In genomic region chr4:143215873-143216272, GRCh38 we compare ENCODE assay signal across 19 cellular contexts. TPM values are rescaled to one million over a fixed set of nuclear protein-coding genes. Genes with fewer than 3 reads are reported as not detected.
A peak's percentile ranks its signal among the peaks of the same experiment; 100 is the strongest.
DNase-seq lines count a peak whose midpoint lies in the region; ATAC-seq, FAIRE-seq and TF ChIP-seq lines count a peak whose summit lies in the region.
"Had no signal": no experiment of that assay in that cellular context is flagged by ENCODE, and none has a peak within 500 bp of the region (broad histone marks: within the 10 kb centered on the region; RNA-seq: fewer than 3 reads in every experiment).

No MANE protein-coding gene starts in this region.

- FAIRE-seq in pancreas (lab: Jason Lieb, UNC), result peak; percentile 65

- no peak overlapping the region for H3K4me3 Mint-ChIP-seq in CD4-positive, alpha-beta memory T cell
- H3K4me3 Mint-ChIP-seq: CD4-positive, alpha-beta T cell had no signal

- ATAC-seq in Right ventricle myocardium superior (ENCODE audit: poor library complexity) (peak; percentile 59), pancreas (peak in 2 of 4 donors; percentile 53 to 75)

- no peaks in the 10 kb centered on the region for H3K9me3 Mint-ChIP-seq in CD4-positive, alpha-beta memory T cell
- H3K9me3 Mint-ChIP-seq: CD4-positive, alpha-beta T cell had no signal

- no peak for TF ChIP-seq CTCF in fibroblast of pulmonary artery (IDR thresholded peaks at IDR 0.05; ENCODE audit: low read length, missing control alignments)
- TF ChIP-seq CTCF in pancreas (IDR thresholded peaks at IDR 0.05), result no peak
- no peak for TF ChIP-seq CTCF in foreskin fibroblast (IDR thresholded peaks at IDR 0.05; ENCODE audit: low read depth, low read length)

- POLR2A ChIA-PET in CD4-positive, alpha-beta memory T cell (lab: Charles Lee; ENCODE audit: partially characterized antibody), result no interaction called here

- no peaks in the 10 kb centered on the region for H3K4me1 ChIP-seq in pancreas
- H3K4me1 ChIP-seq in CD4-positive, alpha-beta memory T cell (ENCODE audit: insufficient read depth, low read length), result no peaks in the 10 kb centered on the region
- H3K4me1 ChIP-seq: BE2C, HAP-1 had no signal

- H3K27me3 ChIP-seq in pancreas, result no peaks in the 10 kb centered on the region
- no peaks in the 10 kb centered on the region for H3K27me3 ChIP-seq in CD4-positive, alpha-beta memory T cell (ENCODE audit: insufficient read depth, low read length)
- H3K27me3 ChIP-seq: BE2C had no signal

- H3K36me3 ChIP-seq in pancreas, result peaks cover 0 to 26% (median 8%) of the 10 kb centered on the region in 3 donors
- peaks cover 29% of the 10 kb centered on the region for H3K36me3 ChIP-seq in CD4-positive, alpha-beta memory T cell (ENCODE audit: insufficient read depth, low read length)

- peaks cover 2 to 18% (median 12%) of the 10 kb centered on the region in 4 donors for H3K4me1 Mint-ChIP-seq in CD4-positive, alpha-beta memory T cell

- H3K36me3 Mint-ChIP-seq in CD4-positive, alpha-beta memory T cell, result peaks cover 29 to 58% of the 10 kb centered on the region in 2 donors

- no peaks in the 10 kb centered on the region for H3K9me3 ChIP-seq in pancreas
- no peaks in the 10 kb centered on the region for H3K9me3 ChIP-seq in CD4-positive, alpha-beta memory T cell (ENCODE audit: control insufficient read depth in 1 of 2, low read length in 2 of 2)
- H3K9me3 ChIP-seq: BE2C, HAP-1 had no signal

- H3K27ac ChIP-seq in pancreas, result no peak overlapping the region
- no peak overlapping the region for H3K27ac ChIP-seq in CD4-positive, alpha-beta memory T cell (ENCODE audit: low read depth, low read length)
- H3K27ac ChIP-seq: RWPE1 had no signal

- H3K4me3 ChIP-seq in fibroblast of pulmonary artery (replicated peaks; ENCODE audit: low read depth, low read length) (no peak overlapping the region), pancreas (no peak overlapping the region), foreskin fibroblast (ENCODE audit: low read depth in 1 of 2, low read length in 2 of 2) (no peak overlapping the region)
- H3K4me3 ChIP-seq in CD4-positive, alpha-beta memory T cell (ENCODE audit: low read length in 2 of 2), result no peak overlapping the region
- H3K4me3 ChIP-seq: HAP-1 had no signal

- 82 to 91% methylated on average over 1 of the region's 1 CpG for WGBS in pancreas, 2 donors

- CTCF ChIA-PET in CD4-positive, alpha-beta memory T cell (lab: Charles Lee; ENCODE audit: partially characterized antibody), result no interaction called here

- H3K27me3 Mint-ChIP-seq in CD4-positive, alpha-beta memory T cell, result no peaks in the 10 kb centered on the region
- H3K27me3 Mint-ChIP-seq: CD4-positive, alpha-beta T cell had no signal

- no peak overlapping the region for H3K27ac Mint-ChIP-seq in CD4-positive, alpha-beta memory T cell
- H3K27ac Mint-ChIP-seq: CD4-positive, alpha-beta T cell had no signal

- intact Hi-C loops in Right ventricle myocardium superior (cut with DNase I), result no loop called here
- intact Hi-C loops in cardiac septum (cut with DNase I), result no loop called here
- intact Hi-C loops in pancreas (cut with DNase I), result no loop called here
- intact Hi-C loops in CD4-positive, alpha-beta memory T cell (cut with micrococcal nuclease), result no loop called here

- DNase-seq in Right ventricle myocardium superior, result no peak
- no peak for DNase-seq in cardiac septum (ENCODE audit: low spot score)
- peak; percentile 16 for DNase-seq in fibroblast of pulmonary artery (ENCODE audit: low read depth)
- DNase-seq in pancreas, result no peak
- DNase-seq in foreskin fibroblast, result no peak
- DNase-seq in NCI-H1694 (lab: John Stamatoyannopoulos, UW), result no peak
- no peak for DNase-seq in CD4-positive, alpha-beta memory T cell
- no peak for DNase-seq in NCI-H69 (lab: John Stamatoyannopoulos, UW)
- DNase-seq: 8988T; BE2C; Calu3; CD4-positive, alpha-beta T cell; DMS79; NCI-H1930; NCI-H2171; NCI-H446 treated with DMSO at 0.1 percent for 48 hours; NCI-H774 had no signal

RNA-seq across cellular contexts. Expression of gene USP38, which starts 31.2 kb away (rescaled TPM):
- total RNA-seq in Right ventricle myocardium superior (18.6 TPM), cardiac septum (18.7 TPM), pancreas (10 to 100 TPM in 2 of 6 donors, 1 to 10 TPM in 4; 6.3 to 13.6 (median 8.8) TPM)
- polyA plus RNA-seq in pancreas, result 1 to 10 TPM; 2.4 to 4.8 TPM
- 10 to 100 TPM; 25.8 to 26.4 TPM for total RNA-seq in CD4-positive, alpha-beta memory T cell
- 10 to 100 TPM; 22.1 to 26.2 TPM for polyA plus RNA-seq in CD4-positive, alpha-beta memory T cell
